13 cellular contexts compared by ENCODE assay signal in the genomic region with DNA sequence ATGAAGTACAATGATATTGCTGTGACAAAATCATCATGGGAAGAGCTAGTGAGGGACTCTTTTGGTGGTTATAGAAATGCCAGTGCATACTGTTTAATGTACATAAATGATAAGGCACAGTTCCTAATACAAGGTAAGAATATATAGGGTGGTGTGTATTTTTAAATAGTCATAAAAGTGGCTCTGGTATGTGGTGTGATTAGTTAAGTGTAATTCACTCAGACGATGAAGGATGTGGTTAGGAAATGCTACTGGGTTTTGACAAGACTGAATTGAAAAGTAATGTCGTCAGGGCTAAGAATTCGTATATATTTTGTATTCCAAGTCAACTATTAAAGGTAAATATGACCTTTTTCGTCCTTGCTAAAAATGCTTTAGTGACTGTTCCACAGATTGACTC.
DNase-seq lines count a peak whose midpoint lies in the region; ATAC-seq and TF ChIP-seq lines count a peak whose summit lies in the region.
"Had no signal": no experiment of that assay in that cellular context is flagged by ENCODE, and none has a peak within 500 bp of the region (broad histone marks: within the 10 kb centered on the region; RNA-seq: fewer than 3 reads in every experiment).

No MANE protein-coding gene starts in this region.

- H3K4me3 Mint-ChIP-seq in activated naive CD4-positive, alpha-beta T cell treated with anti-CD3 and anti-CD28 coated beads, Interleukin-2, amount 10 ng/mL, durations not matched to agents 7 days and 5 days, result no peak overlapping the region
- no peak overlapping the region for H3K4me3 Mint-ChIP-seq in activated CD8-positive, alpha-beta T cell treated with anti-CD3 and anti-CD28 coated beads for 36 hours
- no peak overlapping the region for H3K4me3 Mint-ChIP-seq in effector memory CD8-positive, alpha-beta T cell
- H3K4me3 Mint-ChIP-seq in natural killer cell treated with Interleukin-12 subunit alpha and Interleukin-12 subunit beta and Interleukin-15 and Interleukin-18, amount 100 ng/mL, for 72 hours, result no peak overlapping the region
- H3K4me3 Mint-ChIP-seq: B cell had no signal

- ATAC-seq in activated naive CD4-positive, alpha-beta T cell treated with anti-CD3 and anti-CD28 coated beads, Interleukin-2, amount 50 U/mL, for 72 hours, result no peak
- peak; percentile 37 for ATAC-seq in activated CD8-positive, alpha-beta T cell treated with anti-CD3 and anti-CD28 coated beads for 36 hours
- peak; percentile 74 for ATAC-seq in effector memory CD8-positive, alpha-beta T cell (replicated peaks)
- peak in 1 of 2 donors; percentile 72 for ATAC-seq in natural killer cell treated with Interleukin-12 subunit alpha and Interleukin-12 subunit beta and Interleukin-15 and Interleukin-18, amount 100 ng/mL, for 72 hours

- H3K36me3 Mint-ChIP-seq in activated naive CD4-positive, alpha-beta T cell treated with anti-CD3 and anti-CD28 coated beads, Interleukin-2, amount 10 ng/mL, durations not matched to agents 7 days and 5 days, result peaks cover 34% of the 10 kb centered on the region
- H3K36me3 Mint-ChIP-seq in activated naive CD4-positive, alpha-beta T cell treated with anti-CD3 and anti-CD28 coated beads, Interleukin-2, amount 50 U/mL, for 72 hours, result no peaks in the 10 kb centered on the region
- H3K36me3 Mint-ChIP-seq in activated CD8-positive, alpha-beta T cell treated with anti-CD3 and anti-CD28 coated beads for 36 hours (ENCODE audit: low read depth), result peaks cover 10% of the 10 kb centered on the region
- H3K36me3 Mint-ChIP-seq in effector memory CD8-positive, alpha-beta T cell (ENCODE audit: insufficient read depth), result peaks cover 60% of the 10 kb centered on the region
- H3K36me3 Mint-ChIP-seq in natural killer cell treated with Interleukin-12 subunit alpha and Interleukin-12 subunit beta and Interleukin-15 and Interleukin-18, amount 100 ng/mL, for 72 hours, result peaks cover 9% of the 10 kb centered on the region

- no peaks in the 10 kb centered on the region for H3K9me3 Mint-ChIP-seq in activated naive CD4-positive, alpha-beta T cell treated with anti-CD3 and anti-CD28 coated beads, Interleukin-2, amount 10 ng/mL, durations not matched to agents 7 days and 5 days
- no peaks in the 10 kb centered on the region for H3K9me3 Mint-ChIP-seq in activated naive CD4-positive, alpha-beta T cell treated with anti-CD3 and anti-CD28 coated beads, Interleukin-2, amount 50 U/mL, for 72 hours
- no peaks in the 10 kb centered on the region for H3K9me3 Mint-ChIP-seq in activated CD8-positive, alpha-beta T cell treated with anti-CD3 and anti-CD28 coated beads for 36 hours
- no peaks in the 10 kb centered on the region for H3K9me3 Mint-ChIP-seq in effector memory CD8-positive, alpha-beta T cell
- no peaks in the 10 kb centered on the region for H3K9me3 Mint-ChIP-seq in natural killer cell treated with Interleukin-12 subunit alpha and Interleukin-12 subunit beta and Interleukin-15 and Interleukin-18, amount 100 ng/mL, for 72 hours

- CTCF ChIA-PET in activated naive CD4-positive, alpha-beta T cell treated with anti-CD3 and anti-CD28 coated beads, Interleukin-2, amount 10 ng/mL, durations not matched to agents 7 days and 5 days (lab: Charles Lee), result no interaction called here
- CTCF ChIA-PET in activated CD8-positive, alpha-beta T cell treated with anti-CD3 and anti-CD28 coated beads for 36 hours (lab: Charles Lee), result no interaction called here

- intact Hi-C loops in activated CD8-positive, alpha-beta T cell treated with anti-CD3 and anti-CD28 coated beads for 36 hours (cut with micrococcal nuclease), result no loop called here

- peaks cover 5% of the 10 kb centered on the region for H3K4me1 Mint-ChIP-seq in activated naive CD4-positive, alpha-beta T cell treated with anti-CD3 and anti-CD28 coated beads, Interleukin-2, amount 10 ng/mL, durations not matched to agents 7 days and 5 days
- H3K4me1 Mint-ChIP-seq in activated CD8-positive, alpha-beta T cell treated with anti-CD3 and anti-CD28 coated beads for 36 hours (ENCODE audit: low read depth), result peaks cover 10% of the 10 kb centered on the region
- H3K4me1 Mint-ChIP-seq in effector memory CD8-positive, alpha-beta T cell (ENCODE audit: low read depth in 2 of 2), result peaks cover 8 to 35% of the 10 kb centered on the region in 2 donors
- H3K4me1 Mint-ChIP-seq in natural killer cell treated with Interleukin-12 subunit alpha and Interleukin-12 subunit beta and Interleukin-15 and Interleukin-18, amount 100 ng/mL, for 72 hours (ENCODE audit: low read depth in 2 of 2), result peaks cover 13 to 14% of the 10 kb centered on the region in 2 donors
- H3K4me1 Mint-ChIP-seq: B cell had no signal

- TF ChIP-seq CTCF in activated CD8-positive, alpha-beta T cell treated with anti-CD3 and anti-CD28 coated beads for 36 hours (IDR thresholded peaks at IDR 0.05), result no peak

- peak overlapping the region; percentile 6 for H3K27ac Mint-ChIP-seq in activated naive CD4-positive, alpha-beta T cell treated with anti-CD3 and anti-CD28 coated beads, Interleukin-2, amount 10 ng/mL, durations not matched to agents 7 days and 5 days
- no peak overlapping the region for H3K27ac Mint-ChIP-seq in activated naive CD4-positive, alpha-beta T cell treated with anti-CD3 and anti-CD28 coated beads, Interleukin-2, amount 50 U/mL, for 72 hours
- no peak overlapping the region for H3K27ac Mint-ChIP-seq in activated CD8-positive, alpha-beta T cell treated with anti-CD3 and anti-CD28 coated beads for 36 hours
- H3K27ac Mint-ChIP-seq in effector memory CD8-positive, alpha-beta T cell, result peak overlapping the region in 1 of 2 donors; percentile 71
- peak overlapping the region; percentile 7 to 87 for H3K27ac Mint-ChIP-seq in natural killer cell treated with Interleukin-12 subunit alpha and Interleukin-12 subunit beta and Interleukin-15 and Interleukin-18, amount 100 ng/mL, for 72 hours
- H3K27ac Mint-ChIP-seq: B cell had no signal

- no peak for DNase-seq in activated naive CD4-positive, alpha-beta T cell treated with anti-CD3 and anti-CD28 coated beads, Interleukin-2, amount 10 ng/mL, durations not matched to agents 7 days and 5 days
- no peak for DNase-seq in activated naive CD4-positive, alpha-beta T cell treated with anti-CD3 and anti-CD28 coated beads, Interleukin-2, amount 50 U/mL, for 72 hours (ENCODE audit: low spot score in 2 of 2)
- DNase-seq in activated CD8-positive, alpha-beta T cell treated with anti-CD3 and anti-CD28 coated beads for 36 hours, result no peak
- no peak for DNase-seq in effector memory CD8-positive, alpha-beta T cell
- DNase-seq in natural killer cell treated with Interleukin-12 subunit alpha and Interleukin-12 subunit beta and Interleukin-15 and Interleukin-18, amount 100 ng/mL, for 72 hours (ENCODE audit: low spot score), result no peak
- DNase-seq in mucosa of gallbladder (ENCODE audit: low spot score) (no peak), NCI-H146 (lab: John Stamatoyannopoulos, UW) (no peak), NCI-H526 (lab: John Stamatoyannopoulos, UW) (no peak)
- DNase-seq: 8988T, Caco-2, GDM1, GM23248 had no signal

- POLR2A ChIA-PET in activated CD8-positive, alpha-beta T cell treated with anti-CD3 and anti-CD28 coated beads for 36 hours (lab: Charles Lee), result no interaction called here

- no peaks in the 10 kb centered on the region for H3K27me3 Mint-ChIP-seq in activated naive CD4-positive, alpha-beta T cell treated with anti-CD3 and anti-CD28 coated beads, Interleukin-2, amount 10 ng/mL, durations not matched to agents 7 days and 5 days
- H3K27me3 Mint-ChIP-seq in activated CD8-positive, alpha-beta T cell treated with anti-CD3 and anti-CD28 coated beads for 36 hours, result no peaks in the 10 kb centered on the region
- no peaks in the 10 kb centered on the region for H3K27me3 Mint-ChIP-seq in effector memory CD8-positive, alpha-beta T cell
- no peaks in the 10 kb centered on the region for H3K27me3 Mint-ChIP-seq in natural killer cell treated with Interleukin-12 subunit alpha and Interleukin-12 subunit beta and Interleukin-15 and Interleukin-18, amount 100 ng/mL, for 72 hours
- H3K27me3 Mint-ChIP-seq: B cell had no signal

Comparison
In these comparisons a context has a peak if more than half of its experiments do, and no peak if none do; other contexts are left out.
1. H3K27ac Mint-ChIP-seq: peak in activated naive CD4-positive, alpha-beta T cell treated with anti-CD3 and anti-CD28 coated beads, Interleukin-2, amount 10 ng/mL, durations not matched to agents 7 days and 5 days (single experiment) and natural killer cell treated with Interleukin-12 subunit alpha and Interleukin-12 subunit beta and Interleukin-15 and Interleukin-18, amount 100 ng/mL, for 72 hours (2 of 2); none in activated naive CD4-positive, alpha-beta T cell treated with anti-CD3 and anti-CD28 coated beads, Interleukin-2, amount 50 U/mL, for 72 hours (0 of 2) and activated CD8-positive, alpha-beta T cell treated with anti-CD3 and anti-CD28 coated beads for 36 hours (single experiment).
2. ATAC-seq: peak in activated CD8-positive, alpha-beta T cell treated with anti-CD3 and anti-CD28 coated beads for 36 hours (single experiment) and effector memory CD8-positive, alpha-beta T cell (single experiment); none in activated naive CD4-positive, alpha-beta T cell treated with anti-CD3 and anti-CD28 coated beads, Interleukin-2, amount 50 U/mL, for 72 hours (0 of 2).